1 cellular context compared by ENCODE assay signal in genomic region chr11:62507023-62507422, GRCh38.
TF ChIP-seq lines count a peak whose summit lies in the region.

No MANE protein-coding gene starts in this region.

TF ChIP-seq in H1, 55 proteins besides CTCF, POLR2A, EP300 and RAD21:
- TF ChIP-seq KDM1A (IDR thresholded peaks at IDR 0.05; ENCODE audit: borderline replicate concordance, low read length), result peak; percentile 60; the same call in 1 of the 2 replicates
- TF ChIP-seq, protein P1, sequence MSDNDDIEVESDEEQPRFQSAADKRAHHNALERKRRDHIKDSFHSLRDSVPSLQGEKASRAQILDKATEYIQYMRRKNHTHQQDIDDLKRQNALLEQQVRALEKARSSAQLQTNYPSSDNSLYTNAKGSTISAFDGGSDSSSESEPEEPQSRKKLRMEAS (IDR thresholded peaks at IDR 0.05), result no peak
